Comparison of ENCODE assay signal across 8 cellular contexts in genomic region chr4:780255-780654, GRCh38. TPM values are rescaled to one million over a fixed set of nuclear protein-coding genes. Genes with fewer than 3 reads are reported as not detected.
DNase-seq lines count a peak whose midpoint lies in the region; ATAC-seq and TF ChIP-seq lines count a peak whose summit lies in the region.
"Not testable (repeated sequence)": the region's sequence is repeated elsewhere in the genome, so short reads cannot be mapped to it uniquely, and the experiment has no call there.

No MANE protein-coding gene starts in this region.

- intact Hi-C loops in HCT116 (cut with micrococcal nuclease): not testable (repeated sequence)
- intact Hi-C loops in natural killer cell (cut with micrococcal nuclease): loop anchor here (5.0 kb wide), 1 partner anchor 73 kb away; the partner anchor contains the start of gene PCGF3

- CTCF ChIA-PET in HCT116 (lab: Charles Lee): not testable (repeated sequence)

- H3K27me3 ChIP-seq in HCT116 (ENCODE audit: insufficient read depth, low read length); SJCRH30: not testable (repeated sequence)
- peaks cover 11% of the 10 kb centered on the region for H3K27me3 ChIP-seq in effector memory CD4-positive, alpha-beta T cell (replicated peaks; ENCODE audit: control insufficient read depth, insufficient read depth, low read length, poor library complexity, severe bottlenecking)

- not testable (repeated sequence) for H3K27me3 Mint-ChIP-seq in activated naive CD4-positive, alpha-beta T cell treated with anti-CD3 and anti-CD28 coated beads, Interleukin-2, amount 50 U/mL, for 24 hours
- peaks cover 14 to 17% of the 10 kb centered on the region in 2 donors for H3K27me3 Mint-ChIP-seq in natural killer cell (ENCODE audit: low read depth in 2 of 2)

- POLR2A ChIA-PET in HCT116 (lab: Charles Lee): not testable (repeated sequence)

- H3K4me3 Mint-ChIP-seq in activated naive CD4-positive, alpha-beta T cell treated with anti-CD3 and anti-CD28 coated beads, Interleukin-2, amount 50 U/mL, for 24 hours: peak overlapping the region; percentile 88
- peak overlapping the region; percentile 92 for H3K4me3 Mint-ChIP-seq in natural killer cell
- peak overlapping the region; percentile 77 for H3K4me3 Mint-ChIP-seq in stimulated activated effector memory CD8-positive, alpha-beta T cell treated with anti-CD3 and anti-CD28 coated beads, Interleukin-12 subunit alpha, Interleukin-12 subunit beta, amount 100 ng/mL, for 72 hours

- not testable (repeated sequence) for TF ChIP-seq CTCF in AG09309 (IDR thresholded peaks at IDR 0.05; ENCODE audit: control insufficient read depth, insufficient read depth, low read depth, low read length, missing control alignments); HCT116 (IDR thresholded peaks at IDR 0.05 in 2 of 3, conservative IDR thresholded peaks at IDR 0.05 in 1 of 3; ENCODE audit: borderline replicate concordance in 1 of 3, insufficient read depth in 1 of 3, low read depth in 2 of 3, low read length in 2 of 3); natural killer cell (IDR thresholded peaks at IDR 0.05)

- TF ChIP-seq RAD21 in HCT116 (IDR thresholded peaks at IDR 0.05; ENCODE audit: low read depth): not testable (repeated sequence)

- RAD21 ChIA-PET in HCT116 (lab: Charles Lee; ENCODE audit: low non-redundant PET in 1 of 2, low total read pairs in 2 of 2, uncharacterized antibody in 2 of 2, unreplicated experiment in 2 of 2): not testable (repeated sequence)

- not testable (repeated sequence) for H3K27ac ChIP-seq in HCT116 (ENCODE audit: low read depth, low read length); SJCRH30
- H3K27ac ChIP-seq in effector memory CD4-positive, alpha-beta T cell (ENCODE audit: insufficient read depth, low read length, poor library complexity, severe bottlenecking): peak overlapping the region; percentile 91

- H3K9me3 ChIP-seq in HCT116 (ENCODE audit: control insufficient read depth in 1 of 2, insufficient read depth in 1 of 2, low read depth in 1 of 2, low read length in 2 of 2); SJCRH30 (replicated peaks); effector memory CD4-positive, alpha-beta T cell (ENCODE audit: control insufficient read depth, low read length): not testable (repeated sequence)

- H3K4me1 Mint-ChIP-seq in activated naive CD4-positive, alpha-beta T cell treated with anti-CD3 and anti-CD28 coated beads, Interleukin-2, amount 50 U/mL, for 24 hours: peaks cover 62% of the 10 kb centered on the region
- peaks cover 53 to 62% of the 10 kb centered on the region in 2 donors for H3K4me1 Mint-ChIP-seq in natural killer cell
- H3K4me1 Mint-ChIP-seq in stimulated activated effector memory CD8-positive, alpha-beta T cell treated with anti-CD3 and anti-CD28 coated beads, Interleukin-12 subunit alpha, Interleukin-12 subunit beta, amount 100 ng/mL, for 72 hours: peaks cover 58% of the 10 kb centered on the region

- TSS peak; percentile 43 for BruUV-seq in HCT116 (replicated peaks; lab: Mats Ljungman, UMichigan)

- H2AFZ ChIP-seq in HCT116 (ENCODE audit: low read depth, low read length, poor library complexity, severe bottlenecking): not testable (repeated sequence)

- H3K36me3 ChIP-seq in HCT116 (ENCODE audit: control insufficient read depth in 1 of 2, insufficient read depth in 2 of 2, low read length in 2 of 2) (peaks cover 13 to 30% of the 10 kb centered on the region in 2 experiments; a peak in 3 of 4 replicates), SJCRH30 (peaks cover 55% of the 10 kb centered on the region)
- H3K36me3 ChIP-seq in effector memory CD4-positive, alpha-beta T cell (ENCODE audit: control insufficient read depth, insufficient read depth, low read length): peaks cover 18% of the 10 kb centered on the region

- peak overlapping the region; percentile 81 for H3K4me2 ChIP-seq in HCT116 (ENCODE audit: low read length)

- H3K79me2 ChIP-seq in HCT116 (ENCODE audit: insufficient read depth, low read length): peaks cover 59% of the 10 kb centered on the region

- not testable (repeated sequence) for H3K9me3 Mint-ChIP-seq in activated naive CD4-positive, alpha-beta T cell treated with anti-CD3 and anti-CD28 coated beads, Interleukin-2, amount 50 U/mL, for 24 hours; natural killer cell; stimulated activated effector memory CD8-positive, alpha-beta T cell treated with anti-CD3 and anti-CD28 coated beads, Interleukin-12 subunit alpha, Interleukin-12 subunit beta, amount 100 ng/mL, for 72 hours

- ATAC-seq in HCT116; natural killer cell; stimulated activated effector memory CD8-positive, alpha-beta T cell treated with anti-CD3 and anti-CD28 coated beads, Interleukin-12 subunit alpha, Interleukin-12 subunit beta, amount 100 ng/mL, for 72 hours: not testable (repeated sequence)

- peak overlapping the region; percentile 79 for H3K27ac Mint-ChIP-seq in activated naive CD4-positive, alpha-beta T cell treated with anti-CD3 and anti-CD28 coated beads, Interleukin-2, amount 50 U/mL, for 24 hours
- H3K27ac Mint-ChIP-seq in natural killer cell: peak overlapping the region; percentile 93 to 97
- peak overlapping the region; percentile 96 for H3K27ac Mint-ChIP-seq in stimulated activated effector memory CD8-positive, alpha-beta T cell treated with anti-CD3 and anti-CD28 coated beads, Interleukin-12 subunit alpha, Interleukin-12 subunit beta, amount 100 ng/mL, for 72 hours

- H3K36me3 Mint-ChIP-seq in activated naive CD4-positive, alpha-beta T cell treated with anti-CD3 and anti-CD28 coated beads, Interleukin-2, amount 50 U/mL, for 24 hours: peaks cover 14% of the 10 kb centered on the region
- not testable (repeated sequence) for H3K36me3 Mint-ChIP-seq in natural killer cell
- peaks cover 72% of the 10 kb centered on the region for H3K36me3 Mint-ChIP-seq in stimulated activated effector memory CD8-positive, alpha-beta T cell treated with anti-CD3 and anti-CD28 coated beads, Interleukin-12 subunit alpha, Interleukin-12 subunit beta, amount 100 ng/mL, for 72 hours

- peak overlapping the region; percentile 100 for H3K9ac ChIP-seq in HCT116 (ENCODE audit: low read length)

- DNase-seq in AG09309 (ENCODE audit: low read depth); HCT116 (ENCODE audit: low read depth, low spot score); SJCRH30; effector memory CD4-positive, alpha-beta T cell; natural killer cell; stimulated activated effector memory CD8-positive, alpha-beta T cell treated with anti-CD3 and anti-CD28 coated beads, Interleukin-12 subunit alpha, Interleukin-12 subunit beta, amount 100 ng/mL, for 72 hours (ENCODE audit: low spot score in 2 of 2): not testable (repeated sequence)

- H4K20me1 ChIP-seq in HCT116 (ENCODE audit: insufficient read depth): not testable (repeated sequence)

- TF ChIP-seq POLR2A in HCT116 (IDR thresholded peaks at IDR 0.05; ENCODE audit: borderline replicate concordance, extremely low read depth, insufficient read depth, insufficient read length): not testable (repeated sequence)

- H3K9me2 ChIP-seq in HCT116 (ENCODE audit: insufficient read depth): not testable (repeated sequence)

- H3K4me3 ChIP-seq in AG09309 (ENCODE audit: control insufficient read depth, low read depth, low read length): peak overlapping the region; percentile 81
- peak overlapping the region; percentile 93 to 97 for H3K4me3 ChIP-seq in HCT116 (replicated peaks in 1 of 2; ENCODE audit: low read depth in 1 of 2, low read length in 2 of 2)
- peak overlapping the region; percentile 90 for H3K4me3 ChIP-seq in SJCRH30
- H3K4me3 ChIP-seq in effector memory CD4-positive, alpha-beta T cell (ENCODE audit: insufficient read depth, low read depth, low read length, poor library complexity, severe bottlenecking): peak overlapping the region; percentile 97
- H3K4me3 ChIP-seq in iPS-11a (ENCODE audit: low read depth, low read length): peak overlapping the region; percentile 91

- H3K4me1 ChIP-seq in HCT116 (ENCODE audit: control insufficient read depth in 1 of 2, insufficient read depth in 2 of 2, low read length in 2 of 2): peaks cover 12 to 22% of the 10 kb centered on the region in 2 experiments
- not testable (repeated sequence) for H3K4me1 ChIP-seq in SJCRH30
- peaks cover 38% of the 10 kb centered on the region for H3K4me1 ChIP-seq in effector memory CD4-positive, alpha-beta T cell (ENCODE audit: control insufficient read depth, insufficient read depth, low read length, poor library complexity, severe bottlenecking)

RNA-seq across cellular contexts. Expression of gene CPLX1, which starts 45.7 kb away (rescaled TPM):
- total RNA-seq in HCT116 (2021; ENCODE audit: unreplicated experiment) (14.5 TPM), natural killer cell (not detected)
- 7.4 and 8.1 TPM in 2 replicates for polyA plus RNA-seq in HCT116 (2012)
- 0.28 and 0.59 TPM in 2 replicates for total RNA-seq in SJCRH30 (2014; rRNA removed; shearing (Covaris generic))
